In genomic region chr16:74404148-74404933, GRCh38 we compare ENCODE assay signal across 4 cellular contexts. TPM values are rescaled to one million over a fixed set of nuclear protein-coding genes. Genes with fewer than 3 reads are reported as not detected.
"Had no signal": no experiment of that assay in that cellular context is flagged by ENCODE, and none has a peak within 500 bp of the region (broad histone marks: within the 10 kb centered on the region; RNA-seq: fewer than 3 reads in every experiment).

No MANE protein-coding gene starts in this region.

RNA-seq across cellular contexts. Expression of gene CLEC18B, which starts 16.9 kb away (rescaled TPM):
- total RNA-seq: pulmonary artery endothelial cell, right atrium auricular region had no signal

RNA-seq across cellular contexts. Expression of gene NPIPB15, which starts 28.2 kb away (rescaled TPM):
- total RNA-seq: occipital lobe, vagina had no signal
